In the genomic region with DNA sequence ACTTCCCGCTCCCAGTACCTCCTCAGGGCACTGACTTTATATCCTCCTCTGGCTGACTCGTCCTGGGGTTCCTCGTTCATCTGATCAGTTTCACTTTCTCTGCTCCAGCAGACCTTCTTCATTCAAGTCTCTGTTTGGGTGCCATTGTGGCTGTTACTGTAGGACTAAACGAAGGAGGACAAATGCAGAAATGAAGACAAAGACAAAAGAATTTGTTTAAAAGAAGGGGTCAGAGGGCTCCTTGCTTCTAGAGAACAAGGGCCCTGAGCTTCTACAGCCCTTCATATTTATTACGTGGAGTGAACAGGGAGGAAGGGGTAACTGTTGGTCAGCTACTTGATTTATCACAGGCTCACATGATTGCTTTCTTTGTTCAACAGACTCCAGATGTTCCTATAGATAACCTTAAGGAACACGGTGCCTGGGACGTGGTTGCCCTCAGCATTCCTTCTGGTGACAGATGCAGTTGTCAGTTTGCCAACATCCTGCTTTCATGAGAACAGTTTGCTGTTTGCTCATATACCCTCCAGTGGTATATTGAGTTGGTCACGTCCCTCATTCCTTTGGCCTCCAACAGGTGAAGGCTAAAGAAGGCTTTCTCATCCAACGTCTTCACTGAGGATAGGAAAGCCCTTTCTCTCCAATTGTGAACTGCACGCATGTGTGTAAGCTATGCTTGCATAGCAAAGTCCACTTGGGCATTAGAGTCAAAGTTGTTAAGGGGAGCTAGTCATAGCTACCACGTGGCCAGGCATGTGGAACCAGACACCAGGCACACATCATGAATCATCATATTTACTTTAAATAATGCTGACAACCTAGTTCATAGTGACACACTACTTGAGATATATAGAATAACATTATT, we compare ENCODE assay signal across 8 cellular contexts.
DNase-seq lines count a peak whose midpoint lies in the region; ATAC-seq and TF ChIP-seq lines count a peak whose summit lies in the region.

No MANE protein-coding gene starts in this region.

- TF ChIP-seq EP300 in gastroesophageal sphincter (IDR thresholded peaks at IDR 0.05), result no peak

- no peaks in the 10 kb centered on the region for H3K36me3 ChIP-seq in gastroesophageal sphincter

- peak overlapping the region; percentile 39 for H3K27ac Mint-ChIP-seq in activated CD4-positive, alpha-beta memory T cell treated with anti-CD3 and anti-CD28 coated beads, Interleukin-2, amount 10 ng/mL, durations not matched to agents 7 days and 5 days
- H3K27ac Mint-ChIP-seq in activated CD4-positive, alpha-beta memory T cell treated with anti-CD3 and anti-CD28 coated beads for 36 hours, result no peak overlapping the region
- peak overlapping the region; percentile 8 for H3K27ac Mint-ChIP-seq in stimulated activated naive CD8-positive, alpha-beta T cell treated with anti-CD3 and anti-CD28 coated beads, Interleukin-15, Interleukin-2, amounts not matched to agents 100 ng/mL and 50 ng/mL, for 24 hours

- no peak for DNase-seq in activated CD4-positive, alpha-beta memory T cell treated with anti-CD3 and anti-CD28 coated beads, Interleukin-2, amount 10 ng/mL, durations not matched to agents 7 days and 5 days
- DNase-seq in activated CD4-positive, alpha-beta memory T cell treated with anti-CD3 and anti-CD28 coated beads for 36 hours, result no peak
- DNase-seq in RWPE1 (ENCODE audit: low spot score), result peak; percentile 66
- peak; percentile 65 for DNase-seq in fibroblast of gingiva (ENCODE audit: low read depth)
- no peak for DNase-seq in NCI-H524 treated with DMSO at 0.1 percent for 48 hours (lab: John Stamatoyannopoulos, UW)

- no peak overlapping the region for H3K27ac ChIP-seq in RWPE1
- H3K27ac ChIP-seq in gastroesophageal sphincter, result no peak overlapping the region

- no peaks in the 10 kb centered on the region for H3K36me3 Mint-ChIP-seq in activated CD4-positive, alpha-beta memory T cell treated with anti-CD3 and anti-CD28 coated beads, Interleukin-2, amount 10 ng/mL, durations not matched to agents 7 days and 5 days (ENCODE audit: low read depth)
- H3K36me3 Mint-ChIP-seq in activated CD4-positive, alpha-beta memory T cell treated with anti-CD3 and anti-CD28 coated beads for 36 hours, result no peaks in the 10 kb centered on the region
- H3K36me3 Mint-ChIP-seq in stimulated activated naive CD8-positive, alpha-beta T cell treated with anti-CD3 and anti-CD28 coated beads, Interleukin-15, Interleukin-2, amounts not matched to agents 100 ng/mL and 50 ng/mL, for 24 hours (ENCODE audit: low read depth), result no peaks in the 10 kb centered on the region

- H3K9me3 Mint-ChIP-seq in activated CD4-positive, alpha-beta memory T cell treated with anti-CD3 and anti-CD28 coated beads, Interleukin-2, amount 10 ng/mL, durations not matched to agents 7 days and 5 days, result no peaks in the 10 kb centered on the region
- H3K9me3 Mint-ChIP-seq in activated CD4-positive, alpha-beta memory T cell treated with anti-CD3 and anti-CD28 coated beads for 36 hours, result no peaks in the 10 kb centered on the region
- no peaks in the 10 kb centered on the region for H3K9me3 Mint-ChIP-seq in stimulated activated naive CD8-positive, alpha-beta T cell treated with anti-CD3 and anti-CD28 coated beads, Interleukin-15, Interleukin-2, amounts not matched to agents 100 ng/mL and 50 ng/mL, for 24 hours

- no peak overlapping the region for H3K4me3 ChIP-seq in gastroesophageal sphincter

- TF ChIP-seq POLR2A in gastroesophageal sphincter (IDR thresholded peaks at IDR 0.05), result no peak

- no peaks in the 10 kb centered on the region for H3K4me1 ChIP-seq in gastroesophageal sphincter

- CTCF ChIA-PET in activated CD4-positive, alpha-beta memory T cell treated with anti-CD3 and anti-CD28 coated beads, Interleukin-2, amount 10 ng/mL, durations not matched to agents 7 days and 5 days (lab: Charles Lee), result interaction anchor here (1.3 kb wide), 1 partner anchor 300 kb away, joined by 4 read pairs; no protein-coding TSS in a partner anchor
- CTCF ChIA-PET in activated CD4-positive, alpha-beta memory T cell treated with anti-CD3 and anti-CD28 coated beads for 36 hours (lab: Charles Lee), result no interaction called here
- CTCF ChIA-PET in RWPE1 (lab: Yijun Ruan, JAX), result interaction anchor here (0.5 kb wide), 1 partner anchor 276 kb away, joined by 3 read pairs; no protein-coding TSS in a partner anchor

- intact Hi-C loops in activated CD4-positive, alpha-beta memory T cell treated with anti-CD3 and anti-CD28 coated beads for 36 hours (cut with micrococcal nuclease), result no loop called here

- peak overlapping the region; percentile 36 for H3K4me3 Mint-ChIP-seq in activated CD4-positive, alpha-beta memory T cell treated with anti-CD3 and anti-CD28 coated beads, Interleukin-2, amount 10 ng/mL, durations not matched to agents 7 days and 5 days
- no peak overlapping the region for H3K4me3 Mint-ChIP-seq in activated CD4-positive, alpha-beta memory T cell treated with anti-CD3 and anti-CD28 coated beads for 36 hours
- no peak overlapping the region for H3K4me3 Mint-ChIP-seq in stimulated activated naive CD8-positive, alpha-beta T cell treated with anti-CD3 and anti-CD28 coated beads, Interleukin-15, Interleukin-2, amounts not matched to agents 100 ng/mL and 50 ng/mL, for 24 hours

- no peaks in the 10 kb centered on the region for H3K9me3 ChIP-seq in gastroesophageal sphincter

- no peak for TF ChIP-seq CTCF in RWPE1 (conservative IDR thresholded peaks at IDR 0.05; ENCODE audit: low read depth)
- no peak for TF ChIP-seq CTCF in gastroesophageal sphincter (IDR thresholded peaks at IDR 0.05)

- POLR2A ChIA-PET in activated CD4-positive, alpha-beta memory T cell treated with anti-CD3 and anti-CD28 coated beads, Interleukin-2, amount 10 ng/mL, durations not matched to agents 7 days and 5 days (lab: Charles Lee), result interaction anchor here (3.6 kb wide), 1 partner anchor 11 kb away, joined by 12 read pairs; a partner anchor contains a TSS
- POLR2A ChIA-PET in activated CD4-positive, alpha-beta memory T cell treated with anti-CD3 and anti-CD28 coated beads for 36 hours (lab: Charles Lee), result no interaction called here
- POLR2A ChIA-PET in RWPE1 (lab: Yijun Ruan, JAX; ENCODE audit: low non-redundant PET), result no interaction called here

- ATAC-seq in GM18907 (IDR thresholded peaks at IDR 0.05; ENCODE audit: unreplicated experiment) (no peak), gastroesophageal sphincter (no peak)

- no peaks in the 10 kb centered on the region for H3K27me3 Mint-ChIP-seq in activated CD4-positive, alpha-beta memory T cell treated with anti-CD3 and anti-CD28 coated beads, Interleukin-2, amount 10 ng/mL, durations not matched to agents 7 days and 5 days
- no peaks in the 10 kb centered on the region for H3K27me3 Mint-ChIP-seq in activated CD4-positive, alpha-beta memory T cell treated with anti-CD3 and anti-CD28 coated beads for 36 hours
- no peaks in the 10 kb centered on the region for H3K27me3 Mint-ChIP-seq in stimulated activated naive CD8-positive, alpha-beta T cell treated with anti-CD3 and anti-CD28 coated beads, Interleukin-15, Interleukin-2, amounts not matched to agents 100 ng/mL and 50 ng/mL, for 24 hours

- peaks cover 14% of the 10 kb centered on the region for H3K4me1 Mint-ChIP-seq in activated CD4-positive, alpha-beta memory T cell treated with anti-CD3 and anti-CD28 coated beads, Interleukin-2, amount 10 ng/mL, durations not matched to agents 7 days and 5 days
- H3K4me1 Mint-ChIP-seq in activated CD4-positive, alpha-beta memory T cell treated with anti-CD3 and anti-CD28 coated beads for 36 hours (ENCODE audit: low read depth), result peaks cover 11% of the 10 kb centered on the region
- H3K4me1 Mint-ChIP-seq in stimulated activated naive CD8-positive, alpha-beta T cell treated with anti-CD3 and anti-CD28 coated beads, Interleukin-15, Interleukin-2, amounts not matched to agents 100 ng/mL and 50 ng/mL, for 24 hours (ENCODE audit: low read depth), result peaks cover 35% of the 10 kb centered on the region

- H3K27me3 ChIP-seq in gastroesophageal sphincter, result peaks cover 31% of the 10 kb centered on the region

- 46 to 59% methylated on average over 5 to 10 of the region's 11 CpGs for WGBS in gastroesophageal sphincter (ENCODE audit: low coverage in 1 of 2), 2 donors

Comparison
In these comparisons a context has a peak if more than half of its experiments do, and no peak if none do; other contexts are left out.
1. DNase-seq: peak in RWPE1 (single experiment) and fibroblast of gingiva (single experiment); none in activated CD4-positive, alpha-beta memory T cell treated with anti-CD3 and anti-CD28 coated beads, Interleukin-2, amount 10 ng/mL, durations not matched to agents 7 days and 5 days (single experiment), activated CD4-positive, alpha-beta memory T cell treated with anti-CD3 and anti-CD28 coated beads for 36 hours (single experiment) and NCI-H524 treated with DMSO at 0.1 percent for 48 hours (single experiment).